In the genomic region with DNA sequence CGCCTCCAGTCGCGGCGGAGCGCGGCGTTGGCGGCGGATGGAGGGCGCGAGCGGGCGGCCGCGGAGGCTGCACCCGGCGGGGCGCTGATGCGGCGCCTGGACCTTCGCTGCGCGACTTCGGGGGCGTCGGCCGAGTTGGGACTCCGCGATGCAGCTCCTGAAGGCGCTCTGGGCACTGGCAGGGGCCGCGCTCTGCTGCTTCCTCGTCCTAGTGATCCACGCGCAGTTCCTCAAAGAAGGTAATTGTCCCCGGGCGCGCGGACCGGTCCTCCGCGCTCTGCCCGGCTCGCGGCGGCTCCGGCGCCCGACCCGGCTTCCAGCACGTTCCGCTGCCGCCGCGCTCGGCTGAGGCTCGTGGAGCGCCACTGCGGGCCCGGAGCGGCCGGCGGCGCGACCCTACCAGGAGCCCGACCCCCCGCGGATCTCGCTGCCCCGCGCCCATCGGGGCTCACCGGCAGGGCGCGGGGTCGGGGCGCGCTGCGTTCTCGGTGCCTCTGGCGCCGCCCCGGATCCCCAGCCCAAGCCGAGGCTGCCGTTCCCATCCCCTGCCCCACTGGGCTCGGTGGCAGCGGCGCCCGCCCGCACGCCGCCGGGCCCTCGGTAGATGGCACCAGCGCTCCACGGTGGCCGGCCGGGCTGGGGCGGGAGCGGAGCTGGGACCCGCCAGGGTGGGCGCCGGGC, we compare ENCODE assay signal across 12 cellular contexts.
A peak's percentile ranks its signal among the peaks of the same experiment; 100 is the strongest.
DNase-seq lines count a peak whose midpoint lies in the region; ATAC-seq, FAIRE-seq and TF ChIP-seq lines count a peak whose summit lies in the region.
"Had no signal": no experiment of that assay in that cellular context is flagged by ENCODE, and none has a peak within 500 bp of the region (broad histone marks: within the 10 kb centered on the region; RNA-seq: fewer than 3 reads in every experiment).

No MANE protein-coding gene starts in this region.

- H3K36me3 Mint-ChIP-seq in activated naive CD4-positive, alpha-beta T cell treated with anti-CD3 and anti-CD28 coated beads, Interleukin-2, amount 10 ng/mL, durations not matched to agents 7 days and 5 days: no peaks in the 10 kb centered on the region

- in situ Hi-C loops in brain microvascular endothelial cell (cut with HindIII; ENCODE audit: low pct_ligation_motif_present, low sequenced_read_pairs): no loop called here

- DNase-seq in activated T-cell treated with anti-CD3 and anti-CD28 coated beads, Interleukin-2, amount 50 U/mL, for 48 hours: peak; percentile 33 to 46
- no peak for DNase-seq in activated T-cell treated with anti-CD3 and anti-CD28 coated beads for 4 hours
- DNase-seq in brain microvascular endothelial cell: no peak
- DNase-seq in lower lobe of right lung: peak; percentile 37
- DNase-seq in urothelium cell line (ENCODE audit: low spot score): peak; percentile 73
- no peak for DNase-seq in NCI-H1092 treated with DMSO at 0.1 percent for 48 hours (lab: John Stamatoyannopoulos, UW)
- no peak for DNase-seq in activated naive CD4-positive, alpha-beta T cell treated with anti-CD3 and anti-CD28 coated beads, Interleukin-2, amount 10 ng/mL, durations not matched to agents 7 days and 5 days
- DNase-seq: DMS79; HCEC 1CT; stimulated activated naive CD4-positive, alpha-beta T cell treated with Interleukin-2 at 50 U/mL for 16 hours had no signal

- peaks cover 19% of the 10 kb centered on the region for H3K27me3 ChIP-seq in brain microvascular endothelial cell (replicated peaks)
- peaks cover 46% of the 10 kb centered on the region for H3K27me3 ChIP-seq in lower lobe of right lung (ENCODE audit: low read depth)

- intact Hi-C loops in lower lobe of right lung (cut with DNase I): no loop called here

- H3K36me3 ChIP-seq in brain microvascular endothelial cell (replicated peaks) (no peaks in the 10 kb centered on the region), lower lobe of right lung (no peaks in the 10 kb centered on the region)

- ATAC-seq in lower lobe of right lung (no peak), HG03280 (IDR thresholded peaks at IDR 0.05; ENCODE audit: unreplicated experiment) (no peak)

- no peak for FAIRE-seq in urothelium cell line (lab: Jason Lieb, UNC)

- CTCF ChIA-PET in activated naive CD4-positive, alpha-beta T cell treated with anti-CD3 and anti-CD28 coated beads, Interleukin-2, amount 10 ng/mL, durations not matched to agents 7 days and 5 days (lab: Charles Lee): no interaction called here

- no peak overlapping the region for H3K27ac Mint-ChIP-seq in activated naive CD4-positive, alpha-beta T cell treated with anti-CD3 and anti-CD28 coated beads, Interleukin-2, amount 10 ng/mL, durations not matched to agents 7 days and 5 days
- H3K27ac Mint-ChIP-seq: activated naive CD8-positive, alpha-beta T cell had no signal

- H3K4me3 ChIP-seq in brain microvascular endothelial cell (ENCODE audit: low read depth, low read length) (no peak overlapping the region), lower lobe of right lung (peak overlapping the region; percentile 25)

- peaks cover 52% of the 10 kb centered on the region for H3K27me3 Mint-ChIP-seq in activated naive CD4-positive, alpha-beta T cell treated with anti-CD3 and anti-CD28 coated beads, Interleukin-2, amount 10 ng/mL, durations not matched to agents 7 days and 5 days

- no peaks in the 10 kb centered on the region for H3K9me3 ChIP-seq in lower lobe of right lung

- peaks cover 7% of the 10 kb centered on the region for H3K9me3 Mint-ChIP-seq in activated naive CD4-positive, alpha-beta T cell treated with anti-CD3 and anti-CD28 coated beads, Interleukin-2, amount 10 ng/mL, durations not matched to agents 7 days and 5 days

- H3K4me3 Mint-ChIP-seq in activated naive CD4-positive, alpha-beta T cell treated with anti-CD3 and anti-CD28 coated beads, Interleukin-2, amount 10 ng/mL, durations not matched to agents 7 days and 5 days: no peak overlapping the region
- H3K4me3 Mint-ChIP-seq: activated naive CD8-positive, alpha-beta T cell had no signal

- TF ChIP-seq CTCF in brain microvascular endothelial cell (IDR thresholded peaks at IDR 0.05; ENCODE audit: low read depth, low read length, missing control alignments): peak; percentile 12
- TF ChIP-seq CTCF in lower lobe of right lung (IDR thresholded peaks at IDR 0.05): peak; percentile 24

- H3K4me1 ChIP-seq in lower lobe of right lung: no peaks in the 10 kb centered on the region

- H3K27ac ChIP-seq in brain microvascular endothelial cell (no peak overlapping the region), lower lobe of right lung (no peak overlapping the region)

- H3K4me1 Mint-ChIP-seq in activated naive CD4-positive, alpha-beta T cell treated with anti-CD3 and anti-CD28 coated beads, Interleukin-2, amount 10 ng/mL, durations not matched to agents 7 days and 5 days: no peaks in the 10 kb centered on the region

Comparison
In these comparisons a context has a peak if more than half of its experiments do, and no peak if none do; other contexts are left out.
1. DNase-seq: peak in activated T-cell treated with anti-CD3 and anti-CD28 coated beads, Interleukin-2, amount 50 U/mL, for 48 hours (2 of 2), lower lobe of right lung (single experiment) and urothelium cell line (single experiment); none in activated T-cell treated with anti-CD3 and anti-CD28 coated beads for 4 hours (single experiment), brain microvascular endothelial cell (single experiment), NCI-H1092 treated with DMSO at 0.1 percent for 48 hours (single experiment) and activated naive CD4-positive, alpha-beta T cell treated with anti-CD3 and anti-CD28 coated beads, Interleukin-2, amount 10 ng/mL, durations not matched to agents 7 days and 5 days (single experiment).